ENCODE assay signal across 8 cellular contexts in the genomic region with DNA sequence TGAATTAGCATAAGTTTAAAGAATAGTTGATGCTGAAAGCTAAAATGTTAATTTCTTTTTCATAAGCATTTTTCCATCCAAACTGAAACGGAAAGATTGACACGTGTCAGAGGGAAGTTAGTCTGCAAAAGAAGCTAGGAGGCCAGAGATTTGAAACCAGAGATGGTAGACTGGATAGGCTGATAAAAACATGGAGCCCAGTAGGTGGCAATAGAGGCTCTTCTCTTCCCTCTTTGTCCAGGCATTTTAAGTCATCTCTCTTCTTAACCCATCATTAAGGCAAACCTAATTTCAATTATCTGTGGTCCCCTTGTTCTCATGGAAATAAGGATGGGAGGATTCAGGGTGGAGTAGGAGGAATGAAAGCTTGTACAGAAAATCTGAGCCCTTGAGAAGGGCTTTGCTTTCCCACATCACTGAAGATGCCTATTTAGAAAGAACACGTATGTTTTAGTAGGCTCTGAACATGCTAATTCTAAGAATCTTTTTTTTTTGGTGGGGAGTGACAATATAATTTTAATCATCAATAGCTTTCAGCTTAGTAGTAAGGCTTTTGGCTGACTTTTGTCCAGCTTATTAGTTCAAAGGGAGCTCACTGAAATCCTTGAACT.
DNase-seq lines count a peak whose midpoint lies in the region; ATAC-seq and TF ChIP-seq lines count a peak whose summit lies in the region.

No MANE protein-coding gene starts in this region.

- H3K9ac ChIP-seq in NT2/D1 (ENCODE audit: insufficient read length, low read depth): no peak overlapping the region

- H3K4me3 ChIP-seq in NT2/D1 (ENCODE audit: insufficient read length, low read depth): no peak overlapping the region
- no peak overlapping the region for H3K4me3 ChIP-seq in mucosa of descending colon

- H3K4me1 ChIP-seq in NT2/D1 (ENCODE audit: insufficient read depth, insufficient read length) (no peaks in the 10 kb centered on the region), mucosa of descending colon (ENCODE audit: low read depth) (no peaks in the 10 kb centered on the region)

- TF ChIP-seq CTCF in mucosa of descending colon (IDR thresholded peaks at IDR 0.05): no peak

- peak; percentile 47 for DNase-seq in COR-L47 (lab: John Stamatoyannopoulos, UW)
- peak; percentile 39 for DNase-seq in HPDE6-E6E7 (ENCODE audit: extremely low spot score)
- DNase-seq in NT2/D1 (ENCODE audit: low read depth, low spot score): peak; percentile 44
- peak; percentile 71 for DNase-seq in dermis blood vessel endothelial cell
- peak in 1 of 3 donors; percentile 71 for DNase-seq in mucosa of descending colon
- DNase-seq in central memory CD4-positive, alpha-beta T cell: no peak

- H3K9me3 ChIP-seq in NT2/D1 (ENCODE audit: insufficient read depth, low read length) (no peaks in the 10 kb centered on the region), mucosa of descending colon (no peaks in the 10 kb centered on the region)

- no peaks in the 10 kb centered on the region for H3K27me3 ChIP-seq in NT2/D1 (ENCODE audit: insufficient read depth, insufficient read length)

- no peaks in the 10 kb centered on the region for H3K36me3 ChIP-seq in NT2/D1 (ENCODE audit: insufficient read depth, insufficient read length, low read length)
- H3K36me3 ChIP-seq in mucosa of descending colon (ENCODE audit: low read depth): no peaks in the 10 kb centered on the region

- intact Hi-C loops in mucosa of descending colon (cut with DNase I, micrococcal nuclease): loop anchor here in 1 of 2 donors (5.0 to 10.0 kb wide), 3 partner anchors 119 to 299 kb away; a partner anchor contains a TSS

- ATAC-seq in mucosa of descending colon (peak; percentile 64), GM21619 (IDR thresholded peaks at IDR 0.05; ENCODE audit: unreplicated experiment) (no peak), GM21576 (IDR thresholded peaks at IDR 0.05; ENCODE audit: unreplicated experiment) (no peak)
